Comparison of ENCODE assay signal across 8 cellular contexts in genomic region chr1:161165742-161166668, GRCh38. TPM values are rescaled to one million over a fixed set of nuclear protein-coding genes. Genes with fewer than 3 reads are reported as not detected.
DNase-seq lines count a peak whose midpoint lies in the region; ATAC-seq, FAIRE-seq and TF ChIP-seq lines count a peak whose summit lies in the region.

TSS of gene PPOX (plus strand) at chr1:161166426. CDS start at chr1:161166848, 422 bp downstream.

- DNase-seq in GM18507 (ENCODE audit: extremely low spot score, insufficient read length, low read depth) = peak; percentile 79
- DNase-seq in NCI-H2029 (lab: John Stamatoyannopoulos, UW) = peak; percentile 96
- peak; percentile 92 for DNase-seq in T-helper 22 cell (ENCODE audit: low read depth)
- peak; percentile 97 for DNase-seq in astrocyte (ENCODE audit: low read depth)
- peak; percentile 97 for DNase-seq in hepatic stellate cell (ENCODE audit: low spot score)
- peak; percentile 98 for DNase-seq in renal cortical epithelial cell (ENCODE audit: low read depth)
- no peak for DNase-seq in cortex of kidney (lab: John Stamatoyannopoulos, UW)

- peaks cover 4% of the 10 kb centered on the region for H3K36me3 ChIP-seq in astrocyte (ENCODE audit: insufficient read depth, low read length)

- peak within 1 kb of the TSS; percentile 95 for H3K4me3 ChIP-seq in astrocyte (ENCODE audit: insufficient read depth, low read depth, low read length)

- no peaks in the 10 kb centered on the region for H3K9me3 Mint-ChIP-seq in astrocyte (ENCODE audit: unreplicated experiment)

- peaks cover 14% of the 10 kb centered on the region for H3K4me1 ChIP-seq in astrocyte (ENCODE audit: insufficient read depth, low read length)

- peak within 1 kb of the TSS; percentile 94 for H2AFZ ChIP-seq in astrocyte (ENCODE audit: low read depth, low read length)

- no peaks in the 10 kb centered on the region for H4K20me1 ChIP-seq in astrocyte (ENCODE audit: insufficient read depth, low read length)

- no peaks in the 10 kb centered on the region for H3K9me3 ChIP-seq in astrocyte (ENCODE audit: insufficient read depth, low read depth, low read length)

- peak within 1 kb of the TSS; percentile 89 for H3K9ac ChIP-seq in astrocyte (ENCODE audit: low read length)

- FAIRE-seq in GM18507 (lab: Jason Lieb, UNC) (peak; percentile 98), astrocyte (lab: Jason Lieb, UNC) (no peak)

- peak; percentile 35 for TF ChIP-seq CTCF in astrocyte (IDR thresholded peaks at IDR 0.05; ENCODE audit: insufficient read depth, low read depth, low read length)

- peak within 1 kb of the TSS; percentile 98 for H3K4me2 ChIP-seq in astrocyte (ENCODE audit: low read length)

- H3K4me3 Mint-ChIP-seq in astrocyte (ENCODE audit: unreplicated experiment) = peak within 1 kb of the TSS; percentile 93

- peaks cover 6% of the 10 kb centered on the region for H3K36me3 Mint-ChIP-seq in astrocyte (ENCODE audit: low read depth, unreplicated experiment)

- no peaks in the 10 kb centered on the region for H3K27me3 ChIP-seq in astrocyte (ENCODE audit: insufficient read depth, low read length)

- peak within 1 kb of the TSS; percentile 94 for H3K27ac Mint-ChIP-seq in astrocyte (ENCODE audit: unreplicated experiment)

- peaks cover 21% of the 10 kb centered on the region for H3K79me2 ChIP-seq in astrocyte (ENCODE audit: insufficient read depth, low read length)

- peak within 1 kb of the TSS; percentile 83 for H3K27ac ChIP-seq in astrocyte (ENCODE audit: low read depth, low read length)

- peak; percentile 88 for ATAC-seq in HG02981 (IDR thresholded peaks at IDR 0.05; ENCODE audit: unreplicated experiment)

- H3K27me3 Mint-ChIP-seq in astrocyte (ENCODE audit: low read depth, unreplicated experiment) = no peaks in the 10 kb centered on the region

- peaks cover 17% of the 10 kb centered on the region for H3K4me1 Mint-ChIP-seq in astrocyte (ENCODE audit: low read depth, unreplicated experiment)

RNA-seq across cellular contexts. Expression of gene PPOX, which starts in this region (rescaled TPM):
- total RNA-seq in astrocyte (17.0 and 20.0 TPM in 2 replicates), renal cortical epithelial cell (24.9 and 36.8 TPM in 2 replicates)
